In genomic region chr5:178204205-178205009, GRCh38 we compare ENCODE assay signal across 8 cellular contexts. TPM values are rescaled to one million over a fixed set of nuclear protein-coding genes. Genes with fewer than 3 reads are reported as not detected.
DNase-seq lines count a peak whose midpoint lies in the region; ATAC-seq lines count a peak whose summit lies in the region.

HNRNPAB (plus strand) TSS chr5:178204533; CDS start chr5:178204838, 305 bp downstream.

- CTCF ChIA-PET in CD8-positive, alpha-beta memory T cell (lab: Charles Lee): interaction anchor here (0.9 to 1.5 kb wide), 2 partner anchors 26 to 30 kb away, joined by 5 to 8 read pairs; no protein-coding TSS in a partner anchor
- CTCF ChIA-PET in activated CD8-positive, alpha-beta memory T cell treated with anti-CD3 and anti-CD28 coated beads for 36 hours (lab: Charles Lee): interaction anchor here (0.8 to 1.5 kb wide), 4 partner anchors 9 to 129 kb away, joined by 3 to 5 read pairs (median 4); no protein-coding TSS in a partner anchor

- peak; percentile 86 for ATAC-seq in GM19468 (IDR thresholded peaks at IDR 0.05; ENCODE audit: extremely low read depth, unreplicated experiment)
- ATAC-seq in effector memory CD8-positive, alpha-beta T cell (replicated peaks): peak; percentile 84
- peak; percentile 86 for ATAC-seq in memory B cell (ENCODE audit: low read depth)

- peaks cover 27% of the 10 kb centered on the region for H3K36me3 ChIP-seq in CD8-positive, alpha-beta memory T cell (ENCODE audit: insufficient read depth, low read length)

- H3K27me3 ChIP-seq in CD8-positive, alpha-beta memory T cell (ENCODE audit: insufficient read depth, low read length, poor library complexity, severe bottlenecking): no peaks in the 10 kb centered on the region

- H3K27ac ChIP-seq in CD8-positive, alpha-beta memory T cell (ENCODE audit: low read depth, low read length): peak within 1 kb of the TSS; percentile 79

- H3K4me3 ChIP-seq in CD8-positive, alpha-beta memory T cell (ENCODE audit: low read length): peak within 1 kb of the TSS; percentile 91

- POLR2A ChIA-PET in CD8-positive, alpha-beta memory T cell (lab: Charles Lee): interaction anchor here (0.5 to 1.3 kb wide), 7 partner anchors 9 to 1420 kb away, joined by 3 to 7 read pairs (median 4); partner anchors contain the start of genes HNRNPH1 and NHP2
- POLR2A ChIA-PET in activated CD8-positive, alpha-beta memory T cell treated with anti-CD3 and anti-CD28 coated beads for 36 hours (lab: Charles Lee): interaction anchor here (0.5 to 1.6 kb wide), 14 partner anchors 9 to 422 kb away, joined by 3 to 11 read pairs (median 4); partner anchors contain the start of genes NHP2, PHYKPL and RMND5B

- peaks cover 3 to 43% (median 7%) of the 10 kb centered on the region in 3 donors for H3K36me3 Mint-ChIP-seq in CD8-positive, alpha-beta memory T cell
- peaks cover 47% of the 10 kb centered on the region for H3K36me3 Mint-ChIP-seq in effector memory CD8-positive, alpha-beta T cell (ENCODE audit: insufficient read depth)
- peaks cover 22% of the 10 kb centered on the region for H3K36me3 Mint-ChIP-seq in memory B cell

- DNase-seq in CD8-positive, alpha-beta memory T cell: peak; percentile 94 to 98 (median 95)
- peak; percentile 88 for DNase-seq in HS-5 (ENCODE audit: low read depth)
- DNase-seq in NK-92 treated with Interleukin-12 subunit alpha and Interleukin-12 subunit beta, amount 100 ng/mL, for 24 hours (lab: John Stamatoyannopoulos, UW): peak; percentile 88
- peak; percentile 95 to 97 (median 96) for DNase-seq in effector memory CD8-positive, alpha-beta T cell
- DNase-seq in memory B cell (ENCODE audit: low spot score in 2 of 2): peak; percentile 98 to 99
- peak; percentile 79 for DNase-seq in stimulated activated CD8-positive, alpha-beta memory T cell treated with anti-CD3 and anti-CD28 coated beads, Interleukin-12 subunit alpha, Interleukin-12 subunit beta, amount 100 ng/mL, for 24 hours (ENCODE audit: extremely low read depth)

- no peaks in the 10 kb centered on the region for H3K9me3 ChIP-seq in CD8-positive, alpha-beta memory T cell (ENCODE audit: low read length)

- H3K27me3 Mint-ChIP-seq in CD8-positive, alpha-beta memory T cell: peaks cover 0 to 2% of the 10 kb centered on the region in 2 donors
- no peaks in the 10 kb centered on the region for H3K27me3 Mint-ChIP-seq in effector memory CD8-positive, alpha-beta T cell
- no peaks in the 10 kb centered on the region for H3K27me3 Mint-ChIP-seq in memory B cell

- peaks cover 25 to 42% (median 28%) of the 10 kb centered on the region in 3 donors for H3K4me1 Mint-ChIP-seq in CD8-positive, alpha-beta memory T cell
- H3K4me1 Mint-ChIP-seq in effector memory CD8-positive, alpha-beta T cell (ENCODE audit: low read depth in 2 of 2): peaks cover 23 to 39% of the 10 kb centered on the region in 2 donors
- H3K4me1 Mint-ChIP-seq in memory B cell: peaks cover 30% of the 10 kb centered on the region

- peak within 1 kb of the TSS; percentile 95 to 99 (median 98) for H3K27ac Mint-ChIP-seq in CD8-positive, alpha-beta memory T cell
- peak within 1 kb of the TSS; percentile 96 to 99 for H3K27ac Mint-ChIP-seq in effector memory CD8-positive, alpha-beta T cell
- H3K27ac Mint-ChIP-seq in memory B cell: peak within 1 kb of the TSS; percentile 98

- peaks cover 32% of the 10 kb centered on the region for H3K4me1 ChIP-seq in CD8-positive, alpha-beta memory T cell (ENCODE audit: insufficient read depth, low read length)

- peak within 1 kb of the TSS; percentile 96 to 100 (median 99) for H3K4me3 Mint-ChIP-seq in CD8-positive, alpha-beta memory T cell
- peak within 1 kb of the TSS; percentile 93 to 98 for H3K4me3 Mint-ChIP-seq in effector memory CD8-positive, alpha-beta T cell
- peak within 1 kb of the TSS; percentile 99 for H3K4me3 Mint-ChIP-seq in memory B cell

- H3K9me3 Mint-ChIP-seq in CD8-positive, alpha-beta memory T cell: peaks cover 0 to 2% (median 0%) of the 10 kb centered on the region in 5 donors
- H3K9me3 Mint-ChIP-seq in effector memory CD8-positive, alpha-beta T cell: no peaks in the 10 kb centered on the region
- H3K9me3 Mint-ChIP-seq in memory B cell: no peaks in the 10 kb centered on the region

RNA-seq across cellular contexts. Expression of gene HNRNPAB, which starts in this region (rescaled TPM):
- total RNA-seq in CD8-positive, alpha-beta memory T cell: 100 to 1,000 TPM; 672 to 673 TPM
- 80.5 TPM for polyA plus RNA-seq in CD8-positive, alpha-beta memory T cell
- total RNA-seq in activated CD8-positive, alpha-beta memory T cell treated with anti-CD3 and anti-CD28 coated beads for 36 hours: 100 to 1,000 TPM; 651 to 672 TPM

Comparison
In these comparisons a context has a peak if more than half of its experiments do, and no peak if none do; other contexts are left out.
1. Peak in every context shown above with its lines: DNase-seq, ATAC-seq, H3K4me3 ChIP-seq and H3K27ac ChIP-seq.